1 cellular context compared by ENCODE assay signal in the genomic region with DNA sequence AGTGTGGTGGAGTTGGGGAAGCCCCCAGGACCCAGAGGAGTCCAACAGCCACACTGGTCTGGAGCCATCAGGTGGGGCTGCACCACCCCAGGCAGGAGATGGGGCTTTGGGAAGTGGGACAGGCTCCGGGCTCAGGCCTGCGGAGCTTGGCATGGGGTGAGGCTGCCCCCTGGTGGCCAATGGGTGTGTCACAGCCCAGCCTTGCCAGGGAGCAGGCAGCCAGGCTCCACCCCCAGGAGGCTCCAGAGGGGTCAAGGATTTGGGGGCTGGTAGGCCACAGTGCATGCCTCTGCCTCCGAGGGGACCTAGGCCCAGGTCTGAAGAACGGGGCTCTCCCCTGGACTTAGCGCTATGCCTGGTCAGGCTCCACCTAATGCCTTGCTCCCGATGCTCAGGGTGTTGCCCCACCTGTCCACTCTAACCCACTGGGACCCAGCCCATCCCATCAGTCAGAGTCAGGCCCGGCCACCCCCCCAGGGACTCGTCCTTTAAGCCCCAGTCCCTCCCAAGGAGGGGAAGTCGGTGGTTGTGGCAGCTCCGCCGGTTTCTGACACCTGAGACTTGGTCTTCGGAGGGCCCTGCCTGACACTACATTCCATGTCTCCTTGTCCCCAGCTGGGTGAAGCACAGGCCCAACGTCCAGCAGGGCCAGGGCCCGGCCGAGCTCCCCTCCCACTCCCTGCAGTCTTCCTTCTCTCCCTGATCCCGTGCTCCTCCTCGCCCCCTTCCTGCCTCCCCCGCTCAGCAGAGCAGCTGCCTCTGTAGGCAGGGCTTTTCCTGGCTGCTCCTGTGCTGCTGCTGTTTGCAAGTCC.
A peak's percentile ranks its signal among the peaks of the same experiment; 100 is the strongest.
TF ChIP-seq lines count a peak whose summit lies in the region.

No MANE protein-coding gene starts in this region.

TF ChIP-seq in H1, 55 proteins besides CTCF, POLR2A, EP300 and RAD21 (continued from another document):
- no peak for TF ChIP-seq CHD7 (IDR thresholded peaks at IDR 0.05; ENCODE audit: insufficient replicate concordance, low read length)
- TF ChIP-seq BACH1 (IDR thresholded peaks at IDR 0.05; ENCODE audit: low read length), result no peak
- TF ChIP-seq RBBP5 (IDR thresholded peaks at IDR 0.05; ENCODE audit: borderline replicate concordance, low read depth, low read length), result peak; percentile 20; the same call in 1 of the 2 replicates
- 0 out of 2 replicates have a peak, but pooled peaks have one; percentile 13 for TF ChIP-seq YY1 (IDR thresholded peaks at IDR 0.05; ENCODE audit: low read depth, low read length)
- peak; percentile 48; the same call in 1 of the 2 replicates for TF ChIP-seq TAF1 (IDR thresholded peaks at IDR 0.05; ENCODE audit: low read depth, low read length)
- no peak for TF ChIP-seq EZH2 (IDR thresholded peaks at IDR 0.05; ENCODE audit: low read depth, low read length, severe bottlenecking)
- TF ChIP-seq, protein P1, sequence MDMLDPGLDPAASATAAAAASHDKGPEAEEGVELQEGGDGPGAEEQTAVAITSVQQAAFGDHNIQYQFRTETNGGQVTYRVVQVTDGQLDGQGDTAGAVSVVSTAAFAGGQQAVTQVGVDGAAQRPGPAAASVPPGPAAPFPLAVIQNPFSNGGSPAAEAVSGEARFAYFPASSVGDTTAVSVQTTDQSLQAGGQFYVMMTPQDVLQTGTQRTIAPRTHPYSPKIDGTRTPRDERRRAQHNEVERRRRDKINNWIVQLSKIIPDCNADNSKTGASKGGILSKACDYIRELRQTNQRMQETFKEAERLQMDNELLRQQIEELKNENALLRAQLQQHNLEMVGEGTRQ (IDR thresholded peaks at IDR 0.05; ENCODE audit: low read length), result no peak
- no peak for TF ChIP-seq TAF7 (optimal IDR thresholded peaks at IDR 0.05; ENCODE audit: borderline replicate concordance, low read depth, low read length)
- no peak for TF ChIP-seq BRCA1 (IDR thresholded peaks at IDR 0.05; ENCODE audit: low read depth, low read length)
- peak; percentile 57 for TF ChIP-seq ASH2L (IDR thresholded peaks at IDR 0.05; ENCODE audit: low read length)
- TF ChIP-seq MAFK (IDR thresholded peaks at IDR 0.05; ENCODE audit: low read depth, low read length), result no peak
- TF ChIP-seq JUND (IDR thresholded peaks at IDR 0.05; ENCODE audit: low read length), result peak; percentile 18; the same call in 1 of the 2 replicates
- TF ChIP-seq E2F6 (IDR thresholded peaks at IDR 0.05), result peak; percentile 21; the same call in 1 of the 2 replicates
- TF ChIP-seq CREB1 (IDR thresholded peaks at IDR 0.05), result peak; percentile 71
- no peak for TF ChIP-seq GABPA (IDR thresholded peaks at IDR 0.05; ENCODE audit: borderline replicate concordance, insufficient read depth, low read length)
